Comparison of ENCODE assay signal across 13 cellular contexts in genomic region chr1:55156093-55156492, GRCh38. TPM values are rescaled to one million over a fixed set of nuclear protein-coding genes. Genes with fewer than 3 reads are reported as not detected.
DNase-seq lines count a peak whose midpoint lies in the region; ATAC-seq and TF ChIP-seq lines count a peak whose summit lies in the region.
"Had no signal": no experiment of that assay in that cellular context is flagged by ENCODE, and none has a peak within 500 bp of the region (broad histone marks: within the 10 kb centered on the region; RNA-seq: fewer than 3 reads in every experiment).

No MANE protein-coding gene starts in this region.

- H3K27ac Mint-ChIP-seq in activated naive CD8-positive, alpha-beta T cell treated with anti-CD3 and anti-CD28 coated beads for 36 hours, result peak overlapping the region; percentile 36
- H3K27ac Mint-ChIP-seq in naive thymus-derived CD4-positive, alpha-beta T cell, result peak overlapping the region in 7 of 9 donors; percentile 6 to 66 (median 46)

- no peak overlapping the region for H3K27ac ChIP-seq in naive thymus-derived CD4-positive, alpha-beta T cell (ENCODE audit: low read depth, low read length)
- H3K27ac ChIP-seq: colonic mucosa, ovary, PC-9 had no signal

- H3K4me1 ChIP-seq in naive thymus-derived CD4-positive, alpha-beta T cell (ENCODE audit: control insufficient read depth in 2 of 2, insufficient read depth in 2 of 2, low read length in 2 of 2), result peaks cover 12 to 18% of the 10 kb centered on the region in 2 donors
- H3K4me1 ChIP-seq: colonic mucosa had no signal

- H3K4me3 ChIP-seq in AG10803 (ENCODE audit: low read length), result no peak overlapping the region
- H3K4me3 ChIP-seq in naive thymus-derived CD4-positive, alpha-beta T cell (ENCODE audit: low read length), result no peak overlapping the region
- H3K4me3 ChIP-seq: colonic mucosa, ovary, PC-9 had no signal

- H3K4me1 Mint-ChIP-seq in activated naive CD8-positive, alpha-beta T cell treated with anti-CD3 and anti-CD28 coated beads for 36 hours, result peaks cover 38% of the 10 kb centered on the region
- H3K4me1 Mint-ChIP-seq in naive thymus-derived CD4-positive, alpha-beta T cell, result peaks cover 10 to 40% (median 28%) of the 10 kb centered on the region in 7 donors

- peaks cover 8 to 54% (median 31%) of the 10 kb centered on the region in 3 experiments for H3K36me3 ChIP-seq in naive thymus-derived CD4-positive, alpha-beta T cell (ENCODE audit: control insufficient read depth in 2 of 3, insufficient read depth in 3 of 3, low read length in 3 of 3)
- H3K36me3 ChIP-seq: colonic mucosa, ovary had no signal

- H3K27me3 Mint-ChIP-seq in activated naive CD8-positive, alpha-beta T cell treated with anti-CD3 and anti-CD28 coated beads for 36 hours, result no peaks in the 10 kb centered on the region
- no peaks in the 10 kb centered on the region for H3K27me3 Mint-ChIP-seq in naive thymus-derived CD4-positive, alpha-beta T cell

- POLR2A ChIA-PET in naive thymus-derived CD4-positive, alpha-beta T cell (lab: Charles Lee), result no interaction called here

- H3K36me3 Mint-ChIP-seq in activated naive CD8-positive, alpha-beta T cell treated with anti-CD3 and anti-CD28 coated beads for 36 hours, result peaks cover 44% of the 10 kb centered on the region
- H3K36me3 Mint-ChIP-seq in naive thymus-derived CD4-positive, alpha-beta T cell, result peaks cover 12 to 52% (median 40%) of the 10 kb centered on the region in 5 donors

- intact Hi-C loops in naive thymus-derived CD4-positive, alpha-beta T cell (cut with micrococcal nuclease), result no loop called here

- H3K27me3 ChIP-seq in naive thymus-derived CD4-positive, alpha-beta T cell (ENCODE audit: control insufficient read depth in 2 of 2, insufficient read depth in 2 of 2, low read length in 2 of 2), result no peaks in the 10 kb centered on the region
- H3K27me3 ChIP-seq: colonic mucosa, ovary had no signal

- ATAC-seq in naive thymus-derived CD4-positive, alpha-beta T cell, result no peak
- no peak for ATAC-seq in GM21717 (IDR thresholded peaks at IDR 0.05; ENCODE audit: unreplicated experiment)

- CTCF ChIA-PET in naive thymus-derived CD4-positive, alpha-beta T cell (lab: Charles Lee), result no interaction called here

- no peaks in the 10 kb centered on the region for H3K9me3 ChIP-seq in naive thymus-derived CD4-positive, alpha-beta T cell (ENCODE audit: control insufficient read depth in 2 of 3, low read length in 3 of 3)
- H3K9me3 ChIP-seq: colonic mucosa, ovary had no signal

- H3K9me3 Mint-ChIP-seq in activated naive CD8-positive, alpha-beta T cell treated with anti-CD3 and anti-CD28 coated beads for 36 hours, result no peaks in the 10 kb centered on the region
- peaks cover 0 to 5% (median 0%) of the 10 kb centered on the region in 11 donors for H3K9me3 Mint-ChIP-seq in naive thymus-derived CD4-positive, alpha-beta T cell

- DNase-seq in AG10803 (ENCODE audit: low read depth) (peak; percentile 61), GM04503 (ENCODE audit: low read depth) (peak; percentile 10), NCI-H2081 treated with DMSO at 0.1 percent for 48 hours (lab: John Stamatoyannopoulos, UW) (no peak), SHP77 treated with DMSO at 0.1 percent for 48 hours (lab: John Stamatoyannopoulos, UW) (no peak)
- DNase-seq in activated naive CD8-positive, alpha-beta T cell treated with anti-CD3 and anti-CD28 coated beads for 36 hours, result no peak
- DNase-seq in naive thymus-derived CD4-positive, alpha-beta T cell, result no peak
- DNase-seq: activated T-cell treated with anti-CD3 and anti-CD28 coated beads, Interleukin-2, amount 50 U/mL, for 1 hour; DMS 273 treated with DMSO at 0.1 percent for 48 hours; NCI-H774; ovary; PC-9 had no signal

- no peak for TF ChIP-seq CTCF in AG10803 (conservative IDR thresholded peaks at IDR 0.05; ENCODE audit: low read length)

- H3K4me3 Mint-ChIP-seq in activated naive CD8-positive, alpha-beta T cell treated with anti-CD3 and anti-CD28 coated beads for 36 hours, result no peak overlapping the region
- H3K4me3 Mint-ChIP-seq in naive thymus-derived CD4-positive, alpha-beta T cell, result no peak overlapping the region

RNA-seq across cellular contexts. Expression of gene USP24, which starts 59.1 kb away (rescaled TPM):
- total RNA-seq in activated naive CD8-positive, alpha-beta T cell treated with anti-CD3 and anti-CD28 coated beads for 36 hours, result 10 to 100 TPM; 44.4 to 51.2 TPM
- total RNA-seq in naive thymus-derived CD4-positive, alpha-beta T cell, result 10 to 100 TPM; 47.3 to 91.4 (median 75.4) TPM
- polyA plus RNA-seq in naive thymus-derived CD4-positive, alpha-beta T cell, result 10 to 100 TPM in 1 of 2 donors, 1 to 10 TPM in 1; 4.7 to 10.3 TPM

Comparison
In these comparisons a context has a peak if more than half of its experiments do, and no peak if none do; other contexts are left out.
1. DNase-seq: peak in AG10803 (single experiment) and GM04503 (single experiment); none in activated naive CD8-positive, alpha-beta T cell treated with anti-CD3 and anti-CD28 coated beads for 36 hours (single experiment), naive thymus-derived CD4-positive, alpha-beta T cell (0 of 9), NCI-H2081 treated with DMSO at 0.1 percent for 48 hours (single experiment) and SHP77 treated with DMSO at 0.1 percent for 48 hours (single experiment).